Comparison of ENCODE assay signal across 24 cellular contexts in the genomic region with DNA sequence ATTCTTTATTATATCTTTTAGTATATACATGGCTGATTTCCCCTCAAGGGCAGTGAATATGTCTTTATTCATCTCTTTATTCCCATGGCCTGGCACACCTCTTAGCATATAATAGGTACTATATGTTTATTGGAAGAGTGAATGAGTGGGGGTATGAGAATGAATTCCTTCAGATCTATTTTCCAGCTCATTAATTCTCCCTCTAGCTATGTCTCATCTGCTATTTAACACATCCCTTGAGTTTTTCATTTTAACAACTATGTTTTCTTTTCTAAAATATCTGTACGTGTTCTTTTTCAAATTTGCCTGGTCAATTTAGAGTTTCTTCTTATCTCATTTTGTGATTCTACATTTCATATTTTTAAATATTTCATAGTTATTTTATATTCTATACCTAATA.
"Had no signal": no experiment of that assay in that cellular context is flagged by ENCODE, and none has a peak within 500 bp of the region (broad histone marks: within the 10 kb centered on the region; RNA-seq: fewer than 3 reads in every experiment).

No MANE protein-coding gene starts in this region.

- ATAC-seq: SK-N-SH treated with all-trans-retinoic acid at 6 μM for 48 hours had no signal

- H3K4me3 ChIP-seq: MG63, PC-9, SJCRH30 had no signal

- H3K4me1 ChIP-seq: SJCRH30 had no signal

- H3K9me3 ChIP-seq: MG63 had no signal

- H3K27ac ChIP-seq: HL-60, PC-9, SJCRH30 had no signal

- DNase-seq: KBM-7, MG63, NCI-H1092, NCI-H1105 treated with DMSO at 0.1 percent for 48 hours, NCI-H1436, NCI-H187, NCI-H2029, NCI-H2081 treated with DMSO at 0.1 percent for 48 hours, NCI-H2171, NCI-H226, NCI-H446, NCI-H510A, NCI-H524 treated with DMSO at 0.1 percent for 48 hours, NCI-H69, NCI-H774, PC-9, RPMI8226, SHP77 treated with DMSO at 0.1 percent for 48 hours, SJCRH30, T-helper 1 cell had no signal

- FAIRE-seq: HTR-8/SVneo, RCC 7860 had no signal

- H3K36me3 ChIP-seq: SJCRH30 had no signal

- H3K27me3 ChIP-seq: MG63, SJCRH30 had no signal
